32 cellular contexts compared by ENCODE assay signal in the genomic region with DNA sequence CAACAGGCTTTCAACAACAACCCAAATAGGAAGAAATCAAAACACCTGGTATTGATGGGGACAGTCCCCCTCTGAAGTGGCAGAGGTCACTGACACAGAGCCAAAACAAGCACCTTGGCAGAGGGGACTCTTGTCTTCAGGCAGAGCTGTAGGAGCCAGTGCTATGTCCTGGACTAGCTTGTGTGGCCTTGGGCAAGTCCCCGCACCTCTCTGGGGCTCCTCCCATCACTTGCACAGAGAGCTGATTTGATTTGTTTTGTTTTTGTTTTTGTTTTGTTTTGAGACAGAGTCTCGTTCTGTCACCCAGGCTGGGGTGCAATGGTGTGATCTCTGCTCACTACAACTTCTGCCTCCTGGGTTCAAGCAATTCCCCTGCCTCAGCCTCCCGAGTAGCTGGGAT.
"Had no signal": no experiment of that assay in that cellular context is flagged by ENCODE, and none has a peak within 500 bp of the region (broad histone marks: within the 10 kb centered on the region; RNA-seq: fewer than 3 reads in every experiment).

No MANE protein-coding gene starts in this region.

- H3K9me3 ChIP-seq: adrenal gland, gastrocnemius medialis had no signal

- H3K27me3 Mint-ChIP-seq: activated naive CD8-positive, alpha-beta T cell treated with anti-CD3 and anti-CD28 coated beads for 36 hours had no signal

- ATAC-seq: activated CD4-positive, alpha-beta T cell treated with anti-CD3 and anti-CD28 coated beads for 36 hours; activated CD8-positive, alpha-beta memory T cell treated with anti-CD3 and anti-CD28 coated beads, Interleukin-2, amount 10 ng/mL, durations not matched to agents 7 days and 5 days; activated CD8-positive, alpha-beta T cell treated with anti-CD3 and anti-CD28 coated beads, Interleukin-2, amount 10 ng/mL, durations not matched to agents 7 days and 5 days; activated naive CD8-positive, alpha-beta T cell treated with anti-CD3 and anti-CD28 coated beads, Interleukin-2, amount 50 U/mL, for 24 hours; effector memory CD8-positive, alpha-beta T cell; foreskin keratinocyte; gastrocnemius medialis had no signal

- H3K4me3 Mint-ChIP-seq: activated CD4-positive, alpha-beta memory T cell treated with anti-CD3 and anti-CD28 coated beads for 36 hours; activated CD4-positive, alpha-beta T cell treated with anti-CD3 and anti-CD28 coated beads for 36 hours; activated CD4-positive, alpha-beta T cell treated with anti-CD3 and anti-CD28 coated beads, Interleukin-2, amount 10 ng/mL, durations not matched to agents 24 days and 14 days; activated CD8-positive, alpha-beta memory T cell treated with anti-CD3 and anti-CD28 coated beads, Interleukin-2, amount 10 ng/mL, durations not matched to agents 7 days and 5 days; activated CD8-positive, alpha-beta T cell treated with anti-CD3 and anti-CD28 coated beads, Interleukin-2, amount 10 ng/mL, durations not matched to agents 7 days and 5 days; activated naive CD4-positive, alpha-beta T cell treated with anti-CD3 and anti-CD28 coated beads for 36 hours; activated naive CD4-positive, alpha-beta T cell treated with anti-CD3 and anti-CD28 coated beads, Interleukin-2, amount 50 U/mL, for 24 hours; activated naive CD8-positive, alpha-beta T cell treated with anti-CD3 and anti-CD28 coated beads for 36 hours; activated naive CD8-positive, alpha-beta T cell treated with anti-CD3 and anti-CD28 coated beads, Interleukin-2, amount 50 U/mL, for 24 hours; activated T-helper 1 cell treated with anti-CD3 and anti-CD28 coated beads, Interleukin-12 subunit alpha, Interleukin-12 subunit beta, Interleukin-2, Interleukin-4 antibody, amounts not matched to agents 30 ng/mL and 10 ng/mL and 1 ng/mL, durations not matched to agents 14 hours and 24 hours and 36 hours; effector memory CD8-positive, alpha-beta T cell had no signal

- DNase-seq: activated CD4-positive, alpha-beta memory T cell treated with anti-CD3 and anti-CD28 coated beads for 36 hours; activated CD4-positive, alpha-beta T cell treated with anti-CD3 and anti-CD28 coated beads for 36 hours; activated CD4-positive, alpha-beta T cell treated with anti-CD3 and anti-CD28 coated beads, Interleukin-2, amount 10 ng/mL, durations not matched to agents 24 days and 14 days; activated CD4-positive, CD25-positive, alpha-beta regulatory T cell; activated CD4-positive, CD25-positive, alpha-beta regulatory T cell treated with anti-CD3 and anti-CD28 coated beads, Interleukin-2, amount 50 U/mL, for 72 hours; activated CD8-positive, alpha-beta memory T cell treated with anti-CD3 and anti-CD28 coated beads, Interleukin-2, amount 10 ng/mL, durations not matched to agents 7 days and 5 days; activated CD8-positive, alpha-beta memory T cell treated with anti-CD3 and anti-CD28 coated beads, Interleukin-2, amount 50 U/mL, for 4 hours; activated CD8-positive, alpha-beta T cell treated with anti-CD3 and anti-CD28 coated beads, Interleukin-2, amount 10 ng/mL, durations not matched to agents 7 days and 5 days; activated effector memory CD4-positive, alpha-beta T cell treated with anti-CD3 and anti-CD28 coated beads, Interleukin-2, amount 50 U/mL, for 16 hours; activated naive CD4-positive, alpha-beta T cell treated with anti-CD3 and anti-CD28 coated beads for 36 hours; activated naive CD8-positive, alpha-beta T cell treated with anti-CD3 and anti-CD28 coated beads for 36 hours; activated naive CD8-positive, alpha-beta T cell treated with anti-CD3 and anti-CD28 coated beads, Interleukin-2, amount 50 U/mL, for 24 hours; activated T-cell treated with anti-CD3 and anti-CD28 coated beads, Interleukin-2, amount 50 U/mL, for 1 hour; activated T-cell treated with anti-CD3 and anti-CD28 coated beads, Interleukin-2, amount 50 U/mL, for 48 hours; adrenal gland; brain microvascular endothelial cell; cortex of kidney; dermis blood vessel endothelial cell; effector CD4-positive, alpha-beta T cell; effector memory CD8-positive, alpha-beta T cell; erythroblast; foreskin keratinocyte; gastrocnemius medialis; glutamatergic neuron; T-helper 2 cell had no signal

- H3K4me1 Mint-ChIP-seq: activated CD4-positive, alpha-beta T cell treated with anti-CD3 and anti-CD28 coated beads for 36 hours; activated CD4-positive, alpha-beta T cell treated with anti-CD3 and anti-CD28 coated beads, Interleukin-2, amount 10 ng/mL, durations not matched to agents 24 days and 14 days; activated CD8-positive, alpha-beta memory T cell treated with anti-CD3 and anti-CD28 coated beads, Interleukin-2, amount 10 ng/mL, durations not matched to agents 7 days and 5 days; activated naive CD4-positive, alpha-beta T cell treated with anti-CD3 and anti-CD28 coated beads, Interleukin-2, amount 50 U/mL, for 24 hours; activated naive CD8-positive, alpha-beta T cell treated with anti-CD3 and anti-CD28 coated beads for 36 hours; activated naive CD8-positive, alpha-beta T cell treated with anti-CD3 and anti-CD28 coated beads, Interleukin-2, amount 50 U/mL, for 24 hours had no signal

- H3K4me3 ChIP-seq: adrenal gland, ascending aorta, esophagus muscularis mucosa, gastrocnemius medialis had no signal

- H3K27ac ChIP-seq: adrenal gland, ascending aorta, brain microvascular endothelial cell, esophagus muscularis mucosa, foreskin keratinocyte, gastrocnemius medialis had no signal

- H3K27ac Mint-ChIP-seq: activated CD4-positive, alpha-beta memory T cell treated with anti-CD3 and anti-CD28 coated beads for 36 hours; activated CD4-positive, alpha-beta T cell treated with anti-CD3 and anti-CD28 coated beads for 36 hours; activated CD4-positive, alpha-beta T cell treated with anti-CD3 and anti-CD28 coated beads, Interleukin-2, amount 10 ng/mL, durations not matched to agents 24 days and 14 days; activated CD8-positive, alpha-beta memory T cell treated with anti-CD3 and anti-CD28 coated beads, Interleukin-2, amount 10 ng/mL, durations not matched to agents 7 days and 5 days; activated CD8-positive, alpha-beta T cell treated with anti-CD3 and anti-CD28 coated beads, Interleukin-2, amount 10 ng/mL, durations not matched to agents 7 days and 5 days; activated naive CD4-positive, alpha-beta T cell treated with anti-CD3 and anti-CD28 coated beads for 36 hours; activated naive CD4-positive, alpha-beta T cell treated with anti-CD3 and anti-CD28 coated beads, Interleukin-2, amount 50 U/mL, for 24 hours; activated naive CD8-positive, alpha-beta T cell treated with anti-CD3 and anti-CD28 coated beads for 36 hours; activated naive CD8-positive, alpha-beta T cell treated with anti-CD3 and anti-CD28 coated beads, Interleukin-2, amount 50 U/mL, for 24 hours; activated T-helper 1 cell treated with anti-CD3 and anti-CD28 coated beads, Interleukin-12 subunit alpha, Interleukin-12 subunit beta, Interleukin-2, Interleukin-4 antibody, amounts not matched to agents 30 ng/mL and 10 ng/mL and 1 ng/mL, durations not matched to agents 14 hours and 24 hours and 36 hours; activated T-helper 2 cell treated with anti-CD3 and anti-CD28 coated beads, Interferon-gamma antibody, Interleukin-2, Interleukin-4, amounts not matched to agents 10 μg/mL and 5 μg/mL and 100 μg/mL, durations not matched to agents 14 hours and 24 hours and 36 hours; effector memory CD8-positive, alpha-beta T cell had no signal

- H3K4me1 ChIP-seq: adrenal gland, ascending aorta, esophagus muscularis mucosa, foreskin keratinocyte, gastrocnemius medialis had no signal

- FAIRE-seq: bronchial epithelial cell, colon had no signal

- H3K27me3 ChIP-seq: adrenal gland, ascending aorta, brain microvascular endothelial cell, esophagus muscularis mucosa, foreskin keratinocyte, gastrocnemius medialis had no signal

- H3K36me3 ChIP-seq: adrenal gland, ascending aorta, brain microvascular endothelial cell, esophagus muscularis mucosa, gastrocnemius medialis had no signal
